Comparison of ENCODE assay signal across 11 cellular contexts in the genomic region with DNA sequence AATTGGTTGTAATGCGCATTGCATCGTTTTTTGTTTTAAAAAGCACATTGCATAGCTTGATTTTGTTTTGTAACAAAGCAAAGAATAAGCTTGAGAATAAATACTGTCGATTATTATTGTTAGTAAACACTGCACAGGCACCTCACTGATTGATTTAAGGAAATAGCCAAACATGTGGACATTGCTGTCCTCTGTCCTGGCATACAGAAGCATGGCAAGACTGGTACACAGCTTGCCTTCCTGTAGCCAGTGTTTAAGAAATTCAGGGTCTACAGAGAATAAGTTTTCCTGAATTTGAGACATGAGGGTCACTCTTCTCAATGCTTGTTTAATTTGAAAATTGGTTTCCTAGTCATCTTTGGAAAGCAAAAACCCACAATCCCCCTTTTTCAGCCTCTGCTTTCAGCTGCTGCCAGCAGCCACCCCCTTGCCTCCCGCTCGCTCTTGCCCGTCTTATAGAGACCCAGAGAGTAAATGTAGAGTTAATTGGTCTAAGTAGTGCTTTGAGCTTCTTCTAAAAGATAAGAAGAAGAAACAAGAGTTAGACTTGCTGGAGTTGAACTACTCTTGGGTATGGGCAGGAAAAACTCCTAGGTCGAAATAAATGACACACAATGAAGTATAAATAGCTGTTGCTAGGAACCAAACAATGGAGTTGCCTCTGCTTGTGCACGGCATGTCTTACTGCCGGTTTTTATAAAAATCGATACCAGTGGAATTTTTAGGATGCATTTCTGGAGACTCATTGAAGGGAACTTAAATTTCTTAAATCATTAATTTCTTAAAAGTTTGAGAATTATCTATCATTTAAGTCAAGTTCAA.
DNase-seq lines count a peak whose midpoint lies in the region; ATAC-seq, FAIRE-seq and TF ChIP-seq lines count a peak whose summit lies in the region.
"Had no signal": no experiment of that assay in that cellular context is flagged by ENCODE, and none has a peak within 500 bp of the region (broad histone marks: within the 10 kb centered on the region; RNA-seq: fewer than 3 reads in every experiment).

No MANE protein-coding gene starts in this region.

- no peak for ATAC-seq in upper lobe of left lung (ENCODE audit: low FRiP score in 2 of 2)

- 80 to 91% methylated on average over 7 to 10 of the region's 10 CpGs for WGBS in endodermal cell (ENCODE audit: insufficient coverage in 1 of 2, insufficient read length in 1 of 2), 2 experiments
- WGBS in upper lobe of left lung, 2 donors: 65 to 73% methylated on average over 10 of the region's 10 CpGs

- H3K4me3 ChIP-seq in endodermal cell (ENCODE audit: low read length): no peak overlapping the region
- H3K4me3 ChIP-seq in upper lobe of left lung: peak overlapping the region in 3 of 4 donors; percentile 35 to 46 (median 45)
- H3K4me3 ChIP-seq: HAP-1 had no signal

- H3K27me3 Mint-ChIP-seq in endodermal cell (ENCODE audit: insufficient read depth) (no peaks in the 10 kb centered on the region), nephron (ENCODE audit: low read depth) (no peaks in the 10 kb centered on the region)

- no peak for TF ChIP-seq EP300 in upper lobe of left lung (IDR thresholded peaks at IDR 0.05)

- no peak for FAIRE-seq in HTR-8/SVneo (lab: Jason Lieb, UNC)

- no peaks in the 10 kb centered on the region for H3K9me3 ChIP-seq in endodermal cell (ENCODE audit: control insufficient read depth, low read length)
- H3K9me3 ChIP-seq in upper lobe of left lung: no peaks in the 10 kb centered on the region
- H3K9me3 ChIP-seq: adrenal gland, HAP-1 had no signal

- DNase-seq in NCI-H510A treated with DMSO at 0.1 percent for 48 hours (lab: John Stamatoyannopoulos, UW) (peak; percentile 71), NCI-H510A (lab: John Stamatoyannopoulos, UW) (no peak), endodermal cell (no peak), upper lobe of left lung (no peak), NOMO-1 treated with DMSO at 0.1 percent for 48 hours (lab: John Stamatoyannopoulos, UW; ENCODE audit: unreplicated experiment) (no peak), HTR-8/SVneo (ENCODE audit: insufficient read length, low spot score) (no peak), A172 (ENCODE audit: low spot score) (no peak)
- DNase-seq: adrenal gland; stimulated activated naive CD4-positive, alpha-beta T cell treated with Interleukin-2 at 50 U/mL for 16 hours had no signal

- H3K4me3 Mint-ChIP-seq in endodermal cell (no peak overlapping the region), nephron (peak overlapping the region; percentile 83 to 92 (median 91))

- H3K9me3 Mint-ChIP-seq in endodermal cell (no peaks in the 10 kb centered on the region), nephron (no peaks in the 10 kb centered on the region)

- TF ChIP-seq POLR2A in upper lobe of left lung (IDR thresholded peaks at IDR 0.05): no peak

- H3K27me3 ChIP-seq in endodermal cell (ENCODE audit: control insufficient read depth, insufficient read depth, low read length, poor library complexity, severe bottlenecking) (no peaks in the 10 kb centered on the region), upper lobe of left lung (no peaks in the 10 kb centered on the region)
- H3K27me3 ChIP-seq: adrenal gland had no signal

- H3K4me1 Mint-ChIP-seq in endodermal cell (peaks cover 25% of the 10 kb centered on the region), nephron (peaks cover 28% of the 10 kb centered on the region)

- H3K27ac Mint-ChIP-seq in endodermal cell (no peak overlapping the region), nephron (peak overlapping the region; percentile 89 to 93 (median 91))

- no peaks in the 10 kb centered on the region for H3K36me3 Mint-ChIP-seq in endodermal cell (ENCODE audit: low read depth)
- H3K36me3 Mint-ChIP-seq in nephron (ENCODE audit: low read depth): no peaks in the 10 kb centered on the region

- H3K27ac ChIP-seq in endodermal cell (ENCODE audit: low read depth, low read length) (peak overlapping the region; percentile 77), upper lobe of left lung (peak overlapping the region in 2 of 4 donors; percentile 78 to 83)

- no peaks in the 10 kb centered on the region for H3K36me3 ChIP-seq in endodermal cell (ENCODE audit: control insufficient read depth, insufficient read depth, low read length)
- H3K36me3 ChIP-seq in upper lobe of left lung: no peaks in the 10 kb centered on the region
- H3K36me3 ChIP-seq: adrenal gland, HAP-1 had no signal

- H3K4me1 ChIP-seq in endodermal cell (ENCODE audit: control insufficient read depth, insufficient read depth, low read length) (peaks cover 9% of the 10 kb centered on the region), upper lobe of left lung (peaks cover 10 to 28% (median 18%) of the 10 kb centered on the region in 4 donors)
- H3K4me1 ChIP-seq: HAP-1 had no signal

- TF ChIP-seq CTCF in endodermal cell (conservative IDR thresholded peaks at IDR 0.05): no peak
- TF ChIP-seq CTCF in nephron (IDR thresholded peaks at IDR 0.05; ENCODE audit: unreplicated experiment in 3 of 3): no peak
- TF ChIP-seq CTCF in upper lobe of left lung (IDR thresholded peaks at IDR 0.05): no peak

- H3K9ac ChIP-seq in endodermal cell (ENCODE audit: extremely low read depth, low read length, poor library complexity, severe bottlenecking): no peak overlapping the region
